ENCODE assay signal across 16 cellular contexts in genomic region chr2:69634197-69634821, GRCh38. TPM values are rescaled to one million over a fixed set of nuclear protein-coding genes. Genes with fewer than 3 reads are reported as not detected.
A peak's percentile ranks its signal among the peaks of the same experiment; 100 is the strongest.
DNase-seq lines count a peak whose midpoint lies in the region; ATAC-seq, FAIRE-seq and TF ChIP-seq lines count a peak whose summit lies in the region.
"Had no signal": no experiment of that assay in that cellular context is flagged by ENCODE, and none has a peak within 500 bp of the region (broad histone marks: within the 10 kb centered on the region; RNA-seq: fewer than 3 reads in every experiment).

No MANE protein-coding gene starts in this region.

- no peak overlapping the region for H3K18ac ChIP-seq in H1 (ENCODE audit: extremely low read depth, low read length)

- H3K14ac ChIP-seq in H1 (ENCODE audit: insufficient read length): no peak overlapping the region

- no peaks in the 10 kb centered on the region for H3K27me3 ChIP-seq in H1 (replicated peaks in 1 of 4; ENCODE audit: control insufficient read depth in 3 of 4, extremely low read depth in 1 of 4, insufficient read depth in 3 of 4, low read length in 3 of 4)
- H3K27me3 ChIP-seq in upper lobe of right lung: no peaks in the 10 kb centered on the region
- H3K27me3 ChIP-seq: MG63 had no signal

- H3K9me3 ChIP-seq in H1 (ENCODE audit: insufficient read depth in 2 of 2, low read depth in 1 of 2, low read length in 1 of 2) (no peaks in the 10 kb centered on the region), upper lobe of right lung (no peaks in the 10 kb centered on the region)
- H3K9me3 ChIP-seq: MG63 had no signal

- H3K4me1 Mint-ChIP-seq in activated naive CD4-positive, alpha-beta T cell treated with anti-CD3 and anti-CD28 coated beads, Interleukin-2, amount 50 U/mL, for 24 hours: peaks cover 53% of the 10 kb centered on the region

- no peak for TF ChIP-seq EP300 in H1 (IDR thresholded peaks at IDR 0.05; ENCODE audit: borderline replicate concordance in 1 of 2, low read depth in 2 of 2, low read length in 2 of 2)

- H4K91ac ChIP-seq in H1 (replicated peaks; ENCODE audit: insufficient read length, low read length): no peak overlapping the region

- ATAC-seq in upper lobe of right lung (peak; percentile 65), HG03460 (IDR thresholded peaks at IDR 0.05; ENCODE audit: unreplicated experiment) (no peak)
- ATAC-seq: PC-3, SK-N-SH treated with all-trans-retinoic acid at 6 μM for 48 hours had no signal

- H3K36me3 Mint-ChIP-seq in activated naive CD4-positive, alpha-beta T cell treated with anti-CD3 and anti-CD28 coated beads, Interleukin-2, amount 50 U/mL, for 24 hours: peaks cover 11% of the 10 kb centered on the region

- H2BK20ac ChIP-seq in H1 (ENCODE audit: low read length): no peak overlapping the region

- H3K9me3 Mint-ChIP-seq in activated naive CD4-positive, alpha-beta T cell treated with anti-CD3 and anti-CD28 coated beads, Interleukin-2, amount 50 U/mL, for 24 hours: no peaks in the 10 kb centered on the region

- 91% methylated on average over 4 of the region's 4 CpGs; no CpG with 5 or more reads in 1 of the 2 experiments for WGBS in H1 (ENCODE audit: extremely low coverage in 1 of 2, insufficient coverage in 1 of 2, insufficient read length in 1 of 2, insufficient replicate concordance in 2 of 2, low coverage in 1 of 2, low lambda C conversion rate in 2 of 2, missing lambda C conversion rate in 1 of 2), 2 experiments

- H3K23ac ChIP-seq in H1 (ENCODE audit: insufficient read length): no peak overlapping the region

- H2AFZ ChIP-seq in H1 (ENCODE audit: low read length): no peak overlapping the region

- H3K27ac ChIP-seq in H1 (ENCODE audit: low read depth, low read length): no peak overlapping the region
- no peak overlapping the region for H3K27ac ChIP-seq in upper lobe of right lung

- H4K5ac ChIP-seq in H1 (ENCODE audit: insufficient read length, low read depth, low read length): no peak overlapping the region

- CTCF ChIA-PET in H1 (lab: Charles Lee; ENCODE audit: partially characterized antibody): interaction anchor here (0.6 to 1.6 kb wide), 3 partner anchors 29 to 70 kb away, joined by 3 to 4 read pairs (median 3); no protein-coding TSS in a partner anchor

- intact Hi-C loops in upper lobe of right lung (cut with DNase I): no loop called here

- no peak for FAIRE-seq in H1 (lab: Jason Lieb, UNC)

- H3K4me2 ChIP-seq in H1 (ENCODE audit: insufficient read depth in 1 of 2, low read depth in 2 of 2, low read length in 2 of 2): no peak overlapping the region

- H3K56ac ChIP-seq in H1 (replicated peaks; ENCODE audit: insufficient read length, low read depth, low read length): no peak overlapping the region

- peaks cover 1 to 2% of the 10 kb centered on the region in 2 experiments for H4K20me1 ChIP-seq in H1 (replicated peaks in 1 of 2; ENCODE audit: control insufficient read depth in 1 of 2, insufficient read depth in 2 of 2, low read length in 2 of 2)

- H3K9ac ChIP-seq in H1 (replicated peaks in 1 of 4; ENCODE audit: extremely low read depth in 1 of 4, low read depth in 3 of 4, low read length in 3 of 4): no peak overlapping the region

- TF ChIP-seq RAD21 in H1 (IDR thresholded peaks at IDR 0.05 in 1 of 2, conservative IDR thresholded peaks at IDR 0.05 in 1 of 2; ENCODE audit: low read depth in 2 of 2, low read length in 2 of 2): no peak

- H4K8ac ChIP-seq in H1 (ENCODE audit: extremely low read depth, insufficient read depth, low read length): no peak overlapping the region

- no peak overlapping the region for H2BK15ac ChIP-seq in H1 (ENCODE audit: low read length)

- TF ChIP-seq CTCF in H1 (IDR thresholded peaks at IDR 0.05; ENCODE audit: control extremely low read depth in 1 of 3, insufficient read depth in 1 of 3, low read depth in 1 of 3, low read length in 3 of 3): no peak
- no peak for TF ChIP-seq CTCF in upper lobe of right lung (IDR thresholded peaks at IDR 0.05)

- no peaks in the 10 kb centered on the region for H3K27me3 Mint-ChIP-seq in activated naive CD4-positive, alpha-beta T cell treated with anti-CD3 and anti-CD28 coated beads, Interleukin-2, amount 50 U/mL, for 24 hours

- H3K4ac ChIP-seq in H1 (replicated peaks; ENCODE audit: insufficient read length, low read depth, low read length): no peak overlapping the region

- no peaks in the 10 kb centered on the region for H3K23me2 ChIP-seq in H1 (ENCODE audit: low read depth, low read length)

- POLR2A ChIA-PET in H1 (lab: Charles Lee; ENCODE audit: partially characterized antibody): interaction anchor here (1.1 kb wide), 1 partner anchor 9 kb away, joined by 3 read pairs; the partner anchor contains the start of gene AAK1

- H3K4me3 ChIP-seq in H1 (ENCODE audit: extremely low read depth in 1 of 4, insufficient read depth in 2 of 4, low read depth in 3 of 4, low read length in 4 of 4) (no peak overlapping the region), upper lobe of right lung (no peak overlapping the region)
- H3K4me3 ChIP-seq: MG63 had no signal

- no peak overlapping the region for H3K4me3 Mint-ChIP-seq in activated naive CD4-positive, alpha-beta T cell treated with anti-CD3 and anti-CD28 coated beads, Interleukin-2, amount 50 U/mL, for 24 hours

- H3K27ac Mint-ChIP-seq in activated naive CD4-positive, alpha-beta T cell treated with anti-CD3 and anti-CD28 coated beads, Interleukin-2, amount 50 U/mL, for 24 hours: peak overlapping the region; percentile 61

- no peak for TF ChIP-seq POLR2A in H1 (IDR thresholded peaks at IDR 0.05; ENCODE audit: control extremely low read depth in 1 of 2, low read depth in 2 of 2, low read length in 2 of 2)

- H3K36me3 ChIP-seq in H1 (ENCODE audit: control insufficient read depth in 2 of 4, insufficient read depth in 4 of 4, low read length in 3 of 4) (no peaks in the 10 kb centered on the region), upper lobe of right lung (no peaks in the 10 kb centered on the region)

- no peak overlapping the region for H2AK5ac ChIP-seq in H1 (ENCODE audit: low read depth, low read length)

- H3K79me2 ChIP-seq in H1 (ENCODE audit: control insufficient read depth in 1 of 2, insufficient read depth in 2 of 2, low read length in 2 of 2): peaks cover 10 to 76% of the 10 kb centered on the region in 2 experiments; a peak in 3 of 4 replicates

- H3K79me1 ChIP-seq in H1 (ENCODE audit: low read depth, low read length): no peaks in the 10 kb centered on the region; the same call in 1 of the 2 replicates

- peaks cover 0 to 14% (median 7%) of the 10 kb centered on the region in 4 experiments; a peak in 2 of 7 replicates for H3K4me1 ChIP-seq in H1 (replicated peaks in 1 of 4; ENCODE audit: control insufficient read depth in 3 of 4, insufficient read depth in 4 of 4, low read length in 3 of 4)
- H3K4me1 ChIP-seq in upper lobe of right lung: peaks cover 16% of the 10 kb centered on the region

- H2BK5ac ChIP-seq in H1 (ENCODE audit: low read depth, low read length): no peak overlapping the region

- no peak overlapping the region for H2BK12ac ChIP-seq in H1 (ENCODE audit: low read depth, low read length)

- no peak overlapping the region for H2BK120ac ChIP-seq in H1 (replicated peaks; ENCODE audit: low read depth, low read length)

- DNase-seq in activated naive CD4-positive, alpha-beta T cell treated with anti-CD3 and anti-CD28 coated beads, Interleukin-2, amount 50 U/mL, for 16 hours: no peak
- DNase-seq in SIG-M5 treated with dmso at 0.1 percent for 504 hours (lab: John Stamatoyannopoulos, UW; ENCODE audit: unreplicated experiment) (peak; percentile 90), H1 (ENCODE audit: low read depth in 1 of 2, low spot score in 2 of 2) (no peak), upper lobe of right lung (no peak), DMS 273 (lab: John Stamatoyannopoulos, UW; ENCODE audit: unreplicated experiment) (no peak), COLO668 (lab: John Stamatoyannopoulos, UW; ENCODE audit: unreplicated experiment) (no peak)
- DNase-seq: ACHN, HCEC 1CT, mammary epithelial cell, MG63, NCI-H2171, PC-3, substantia nigra had no signal

TF ChIP-seq in H1, 55 proteins besides CTCF, POLR2A, EP300 and RAD21:
- peak; percentile 67 for TF ChIP-seq CEBPB (IDR thresholded peaks at IDR 0.05; ENCODE audit: low read depth, low read length)
- no peak for TF ChIP-seq SIX5 (IDR thresholded peaks at IDR 0.05; ENCODE audit: low read depth, low read length)

RNA-seq across cellular contexts. Expression of gene AAK1, which starts 9.2 kb away (rescaled TPM):
- total RNA-seq in H1 (2021; fragmentation: NEBNext Ultra II Directional; extraction: Animal tissue kit (Norgen Biotek cat#: 25700)): 40.5 and 48.1 TPM in 2 replicates
- polyA plus RNA-seq in H1 (2011; rRNA removed): 10.0 and 10.3 TPM in 2 replicates
- 9.8 TPM for polyA plus RNA-seq in H1 (2011; cell fraction: cytosol; rRNA removed)
- 19.4 TPM for polyA plus RNA-seq in H1 (2011; cell fraction: nucleus; rRNA removed)
- polyA plus RNA-seq in H1 (2012, experiment 1 of 2): 16.6 to 23.4 TPM (median 21.0 TPM) in 4 replicates
- 3.4 TPM for polyA plus RNA-seq in H1 (2012, experiment 2 of 2)
- 28.8 TPM for polyA plus RNA-seq in H1 (2013, experiment 1 of 2)
- polyA plus RNA-seq in H1 (2013, experiment 2 of 2): 26.5 TPM
- polyA minus RNA-seq in H1 (2011; rRNA and poly(A)+ RNA removed): 25.8 and 27.7 TPM in 2 replicates
- polyA minus RNA-seq in H1 (2011; cell fraction: cytosol; rRNA and poly(A)+ RNA removed): 29.3 TPM
- 39.2 TPM for polyA minus RNA-seq in H1 (2011; cell fraction: nucleus; rRNA and poly(A)+ RNA removed)
- 72.6 TPM for total RNA-seq in upper lobe of right lung
